ENCODE assay signal across 1 cellular context in the genomic region with DNA sequence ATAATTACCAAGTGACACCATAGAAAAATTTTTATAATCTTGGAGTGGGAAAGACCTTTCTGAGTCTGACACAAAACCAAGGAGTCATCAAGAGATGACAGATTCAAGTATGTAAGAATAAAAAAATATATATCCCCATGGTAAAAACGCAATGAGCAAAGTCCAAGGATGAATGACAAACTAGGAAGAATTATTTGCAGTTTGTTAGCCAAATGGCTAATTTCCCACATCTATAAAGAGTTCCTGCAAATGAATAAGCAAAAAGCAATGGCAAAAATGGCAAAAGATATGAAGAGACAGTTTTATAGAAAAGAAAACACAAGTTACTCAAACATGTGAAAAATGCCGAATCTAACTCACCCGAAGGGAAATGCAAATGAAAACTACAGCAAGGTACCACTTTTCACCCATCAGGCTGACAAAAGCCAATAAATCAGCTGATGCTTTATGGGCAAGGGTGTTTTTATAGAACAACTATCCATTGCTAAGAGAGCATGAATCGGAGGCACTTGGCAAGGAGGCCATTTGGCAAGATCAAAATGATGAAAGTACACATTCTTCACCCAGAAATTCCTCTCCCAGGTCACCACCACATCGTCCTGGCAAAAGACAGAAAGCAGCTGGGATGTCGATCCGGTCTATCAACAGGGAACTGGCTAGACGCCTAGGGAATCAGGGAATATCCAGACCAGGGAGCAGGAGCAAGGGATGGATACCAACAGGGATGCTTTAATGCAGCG.
TF ChIP-seq lines count a peak whose summit lies in the region.

No MANE protein-coding gene starts in this region.

TF ChIP-seq in HepG2, 621 proteins besides CTCF, POLR2A, EP300 and RAD21:
- TF ChIP-seq PRMT3 (CRISPR knock-in tag; IDR thresholded peaks at IDR 0.05; ENCODE audit: borderline replicate concordance, low read depth) (no peak), ZNF337 (CRISPR knock-in tag; IDR thresholded peaks at IDR 0.05; ENCODE audit: borderline replicate concordance, low read depth) (no peak), ZNF570 (CRISPR knock-in tag; IDR thresholded peaks at IDR 0.05; ENCODE audit: borderline replicate concordance) (no peak), ZNF614 (CRISPR knock-in tag; IDR thresholded peaks at IDR 0.05; ENCODE audit: borderline replicate concordance) (no peak), SNAPC2 (CRISPR knock-in tag; IDR thresholded peaks at IDR 0.05) (no peak)
- TF ChIP-seq, protein P1, sequence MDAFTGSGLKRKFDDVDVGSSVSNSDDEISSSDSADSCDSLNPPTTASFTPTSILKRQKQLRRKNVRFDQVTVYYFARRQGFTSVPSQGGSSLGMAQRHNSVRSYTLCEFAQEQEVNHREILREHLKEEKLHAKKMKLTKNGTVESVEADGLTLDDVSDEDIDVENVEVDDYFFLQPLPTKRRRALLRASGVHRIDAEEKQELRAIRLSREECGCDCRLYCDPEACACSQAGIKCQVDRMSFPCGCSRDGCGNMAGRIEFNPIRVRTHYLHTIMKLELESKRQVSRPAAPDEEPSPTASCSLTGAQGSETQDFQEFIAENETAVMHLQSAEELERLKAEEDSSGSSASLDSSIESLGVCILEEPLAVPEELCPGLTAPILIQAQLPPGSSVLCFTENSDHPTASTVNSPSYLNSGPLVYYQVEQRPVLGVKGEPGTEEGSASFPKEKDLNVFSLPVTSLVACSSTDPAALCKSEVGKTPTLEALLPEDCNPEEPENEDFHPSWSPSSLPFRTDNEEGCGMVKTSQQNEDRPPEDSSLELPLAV (CRISPR knock-in tag; conservative IDR thresholded peaks at IDR 0.05; ENCODE audit: low read depth) = no peak
